ENCODE assay signal across 1 cellular context in the genomic region with DNA sequence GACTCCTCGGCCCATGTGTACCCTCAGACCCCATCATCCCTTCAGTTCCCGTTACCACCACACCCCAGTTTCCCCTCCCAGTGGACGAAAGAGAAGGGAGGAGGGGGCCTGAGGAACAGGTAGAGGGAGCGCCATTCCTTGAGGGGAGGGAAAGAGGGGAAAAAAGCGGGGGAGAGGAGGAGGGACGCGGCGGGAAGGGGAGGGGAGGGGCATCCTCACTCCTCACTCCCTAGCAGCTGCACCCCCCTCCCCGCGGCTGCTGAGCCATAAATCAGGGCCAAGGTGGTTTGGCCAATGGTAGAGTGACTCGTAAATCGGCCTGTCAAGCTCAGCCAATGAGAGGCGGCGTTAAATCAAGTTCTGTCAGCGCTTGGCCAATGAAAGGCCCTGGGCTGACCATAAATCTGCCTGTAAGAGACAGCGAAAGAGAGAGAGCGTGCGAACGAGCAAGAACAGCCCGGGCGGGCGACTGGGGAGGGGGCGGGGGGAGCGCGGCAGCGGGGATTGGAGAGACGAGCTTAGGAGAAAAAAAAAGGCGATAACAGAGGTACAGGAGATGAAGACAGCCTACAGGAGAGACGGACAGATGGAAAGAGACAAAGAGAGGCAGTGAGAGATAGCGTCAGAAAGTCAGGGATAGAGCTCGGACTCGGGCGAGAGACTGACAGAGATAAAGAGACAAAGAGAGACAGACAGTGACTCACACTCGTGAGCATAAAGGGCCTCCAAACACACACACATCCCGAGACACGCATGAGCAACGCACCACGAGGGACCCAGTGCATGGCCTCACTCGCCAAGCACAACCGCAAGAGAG.
A peak's percentile ranks its signal among the peaks of the same experiment; 100 is the strongest.
TF ChIP-seq lines count a peak whose summit lies in the region.

No MANE protein-coding gene starts in this region.

TF ChIP-seq in K562, 482 proteins besides CTCF, POLR2A, EP300 and RAD21 (continued from another document and continues in another):
- TF ChIP-seq, protein P1, sequence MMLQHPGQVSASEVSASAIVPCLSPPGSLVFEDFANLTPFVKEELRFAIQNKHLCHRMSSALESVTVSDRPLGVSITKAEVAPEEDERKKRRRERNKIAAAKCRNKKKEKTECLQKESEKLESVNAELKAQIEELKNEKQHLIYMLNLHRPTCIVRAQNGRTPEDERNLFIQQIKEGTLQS (IDR thresholded peaks at IDR 0.05), result peak; percentile 92
- TF ChIP-seq, protein P1 (CRISPR knock-in tag; conservative IDR thresholded peaks at IDR 0.05), result no peak
- no peak for TF ChIP-seq ZNF780A (CRISPR knock-in tag; IDR thresholded peaks at IDR 0.05)
- TF ChIP-seq NFYB (IDR thresholded peaks at IDR 0.05; ENCODE audit: extremely low read depth, insufficient read length), result peak; percentile 91
- TF ChIP-seq KLF10 (CRISPR knock-in tag; IDR thresholded peaks at IDR 0.05), result no peak
- no peak for TF ChIP-seq SAFB (IDR thresholded peaks at IDR 0.05; ENCODE audit: borderline replicate concordance, low read depth, low read length)
- TF ChIP-seq, protein P2, sequence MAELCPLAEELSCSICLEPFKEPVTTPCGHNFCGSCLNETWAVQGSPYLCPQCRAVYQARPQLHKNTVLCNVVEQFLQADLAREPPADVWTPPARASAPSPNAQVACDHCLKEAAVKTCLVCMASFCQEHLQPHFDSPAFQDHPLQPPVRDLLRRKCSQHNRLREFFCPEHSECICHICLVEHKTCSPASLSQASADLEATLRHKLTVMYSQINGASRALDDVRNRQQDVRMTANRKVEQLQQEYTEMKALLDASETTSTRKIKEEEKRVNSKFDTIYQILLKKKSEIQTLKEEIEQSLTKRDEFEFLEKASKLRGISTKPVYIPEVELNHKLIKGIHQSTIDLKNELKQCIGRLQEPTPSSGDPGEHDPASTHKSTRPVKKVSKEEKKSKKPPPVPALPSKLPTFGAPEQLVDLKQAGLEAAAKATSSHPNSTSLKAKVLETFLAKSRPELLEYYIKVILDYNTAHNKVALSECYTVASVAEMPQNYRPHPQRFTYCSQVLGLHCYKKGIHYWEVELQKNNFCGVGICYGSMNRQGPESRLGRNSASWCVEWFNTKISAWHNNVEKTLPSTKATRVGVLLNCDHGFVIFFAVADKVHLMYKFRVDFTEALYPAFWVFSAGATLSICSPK (IDR thresholded peaks at IDR 0.05; ENCODE audit: borderline replicate concordance), result peak; percentile 54; the same call in 1 of the 2 replicates
- no peak for TF ChIP-seq SLC30A9 (CRISPR knock-in tag; IDR thresholded peaks at IDR 0.05)
- no peak; the same call in 1 of the 2 replicates for TF ChIP-seq ZNF583 (CRISPR knock-in tag; IDR thresholded peaks at IDR 0.05)
- no peak for TF ChIP-seq ZNF507 (tag; conservative IDR thresholded peaks at IDR 0.05)
- TF ChIP-seq, protein P3, sequence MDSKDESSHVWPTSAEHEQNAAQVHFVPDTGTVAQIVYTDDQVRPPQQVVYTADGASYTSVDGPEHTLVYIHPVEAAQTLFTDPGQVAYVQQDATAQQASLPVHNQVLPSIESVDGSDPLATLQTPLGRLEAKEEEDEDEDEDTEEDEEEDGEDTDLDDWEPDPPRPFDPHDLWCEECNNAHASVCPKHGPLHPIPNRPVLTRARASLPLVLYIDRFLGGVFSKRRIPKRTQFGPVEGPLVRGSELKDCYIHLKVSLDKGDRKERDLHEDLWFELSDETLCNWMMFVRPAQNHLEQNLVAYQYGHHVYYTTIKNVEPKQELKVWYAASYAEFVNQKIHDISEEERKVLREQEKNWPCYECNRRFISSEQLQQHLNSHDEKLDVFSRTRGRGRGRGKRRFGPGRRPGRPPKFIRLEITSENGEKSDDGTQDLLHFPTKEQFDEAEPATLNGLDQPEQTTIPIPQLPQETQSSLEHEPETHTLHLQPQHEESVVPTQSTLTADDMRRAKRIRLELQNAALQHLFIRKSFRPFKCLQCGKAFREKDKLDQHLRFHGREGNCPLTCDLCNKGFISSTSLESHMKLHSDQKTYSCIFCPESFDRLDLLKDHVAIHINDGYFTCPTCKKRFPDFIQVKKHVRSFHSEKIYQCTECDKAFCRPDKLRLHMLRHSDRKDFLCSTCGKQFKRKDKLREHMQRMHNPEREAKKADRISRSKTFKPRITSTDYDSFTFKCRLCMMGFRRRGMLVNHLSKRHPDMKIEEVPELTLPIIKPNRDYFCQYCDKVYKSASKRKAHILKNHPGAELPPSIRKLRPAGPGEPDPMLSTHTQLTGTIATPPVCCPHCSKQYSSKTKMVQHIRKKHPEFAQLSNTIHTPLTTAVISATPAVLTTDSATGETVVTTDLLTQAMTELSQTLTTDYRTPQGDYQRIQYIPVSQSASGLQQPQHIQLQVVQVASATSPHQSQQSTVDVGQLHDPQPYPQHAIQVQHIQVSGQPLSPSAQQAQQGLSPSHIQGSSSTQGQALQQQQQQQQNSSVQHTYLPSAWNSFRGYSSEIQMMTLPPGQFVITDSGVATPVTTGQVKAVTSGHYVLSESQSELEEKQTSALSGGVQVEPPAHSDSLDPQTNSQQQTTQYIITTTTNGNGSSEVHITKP (IDR thresholded peaks at IDR 0.05; ENCODE audit: partially characterized antibody), result peak; percentile 91
- TF ChIP-seq HNRNPLL (IDR thresholded peaks at IDR 0.05; ENCODE audit: low read depth, low read length, poor library complexity, severe bottlenecking), result no peak
- TF ChIP-seq, protein P4, sequence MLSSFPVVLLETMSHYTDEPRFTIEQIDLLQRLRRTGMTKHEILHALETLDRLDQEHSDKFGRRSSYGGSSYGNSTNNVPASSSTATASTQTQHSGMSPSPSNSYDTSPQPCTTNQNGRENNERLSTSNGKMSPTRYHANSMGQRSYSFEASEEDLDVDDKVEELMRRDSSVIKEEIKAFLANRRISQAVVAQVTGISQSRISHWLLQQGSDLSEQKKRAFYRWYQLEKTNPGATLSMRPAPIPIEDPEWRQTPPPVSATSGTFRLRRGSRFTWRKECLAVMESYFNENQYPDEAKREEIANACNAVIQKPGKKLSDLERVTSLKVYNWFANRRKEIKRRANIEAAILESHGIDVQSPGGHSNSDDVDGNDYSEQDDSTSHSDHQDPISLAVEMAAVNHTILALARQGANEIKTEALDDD (IDR thresholded peaks at IDR 0.05), result peak; percentile 38; the same call in 1 of the 2 replicates
- peak; percentile 83 for TF ChIP-seq SMAD4 (CRISPR knock-in tag; conservative IDR thresholded peaks at IDR 0.05)
- no peak for TF ChIP-seq PHTF2 (CRISPR knock-in tag; IDR thresholded peaks at IDR 0.05)
- TF ChIP-seq ZNF140 (CRISPR knock-in tag; IDR thresholded peaks at IDR 0.05), result no peak
- no peak for TF ChIP-seq RBM15 (IDR thresholded peaks at IDR 0.05; ENCODE audit: insufficient read depth, low read length)
- TF ChIP-seq MBD2 (IDR thresholded peaks at IDR 0.05; ENCODE audit: borderline replicate concordance, low read depth), result peak; percentile 99
- TF ChIP-seq PURB (CRISPR knock-in tag; IDR thresholded peaks at IDR 0.05; ENCODE audit: low read depth), result no peak
- TF ChIP-seq, protein P5, sequence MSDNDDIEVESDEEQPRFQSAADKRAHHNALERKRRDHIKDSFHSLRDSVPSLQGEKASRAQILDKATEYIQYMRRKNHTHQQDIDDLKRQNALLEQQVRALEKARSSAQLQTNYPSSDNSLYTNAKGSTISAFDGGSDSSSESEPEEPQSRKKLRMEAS (CRISPR knock-in tag; IDR thresholded peaks at IDR 0.05), result peak; percentile 89
- TF ChIP-seq, protein P6, sequence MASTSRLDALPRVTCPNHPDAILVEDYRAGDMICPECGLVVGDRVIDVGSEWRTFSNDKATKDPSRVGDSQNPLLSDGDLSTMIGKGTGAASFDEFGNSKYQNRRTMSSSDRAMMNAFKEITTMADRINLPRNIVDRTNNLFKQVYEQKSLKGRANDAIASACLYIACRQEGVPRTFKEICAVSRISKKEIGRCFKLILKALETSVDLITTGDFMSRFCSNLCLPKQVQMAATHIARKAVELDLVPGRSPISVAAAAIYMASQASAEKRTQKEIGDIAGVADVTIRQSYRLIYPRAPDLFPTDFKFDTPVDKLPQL (IDR thresholded peaks at IDR 0.05; ENCODE audit: extremely low read depth, insufficient read length), result no peak
- no peak for TF ChIP-seq ZC3H4 (CRISPR knock-in tag; IDR thresholded peaks at IDR 0.05; ENCODE audit: borderline replicate concordance)
- no peak for TF ChIP-seq ZNF436 (CRISPR knock-in tag; IDR thresholded peaks at IDR 0.05)
- TF ChIP-seq POLR3A (IDR thresholded peaks at IDR 0.05; ENCODE audit: borderline replicate concordance, extremely low read depth, insufficient read depth, insufficient read length), result no peak
- TF ChIP-seq HMGN3 (IDR thresholded peaks at IDR 0.05; ENCODE audit: borderline replicate concordance, extremely low read depth, insufficient read length, low read depth, low read length), result peak; percentile 89
- TF ChIP-seq, protein P7, sequence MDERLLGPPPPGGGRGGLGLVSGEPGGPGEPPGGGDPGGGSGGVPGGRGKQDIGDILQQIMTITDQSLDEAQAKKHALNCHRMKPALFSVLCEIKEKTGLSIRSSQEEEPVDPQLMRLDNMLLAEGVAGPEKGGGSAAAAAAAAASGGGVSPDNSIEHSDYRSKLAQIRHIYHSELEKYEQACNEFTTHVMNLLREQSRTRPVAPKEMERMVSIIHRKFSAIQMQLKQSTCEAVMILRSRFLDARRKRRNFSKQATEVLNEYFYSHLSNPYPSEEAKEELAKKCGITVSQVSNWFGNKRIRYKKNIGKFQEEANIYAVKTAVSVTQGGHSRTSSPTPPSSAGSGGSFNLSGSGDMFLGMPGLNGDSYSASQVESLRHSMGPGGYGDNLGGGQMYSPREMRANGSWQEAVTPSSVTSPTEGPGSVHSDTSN (CRISPR knock-in tag; IDR thresholded peaks at IDR 0.05; ENCODE audit: low read depth), result peak; percentile 98
- TF ChIP-seq, protein P7 (tag; conservative IDR thresholded peaks at IDR 0.05; ENCODE audit: low read depth), result peak; percentile 100
- no peak for TF ChIP-seq HOXB6 (CRISPR knock-in tag; IDR thresholded peaks at IDR 0.05; ENCODE audit: borderline replicate concordance)
- peak; percentile 44; the same call in 1 of the 2 replicates for TF ChIP-seq NFATC3 (IDR thresholded peaks at IDR 0.05)
- TF ChIP-seq PHF21A (IDR thresholded peaks at IDR 0.05; ENCODE audit: borderline replicate concordance, low read depth), result peak; percentile 100
- no peak for TF ChIP-seq ZNF274 (IDR thresholded peaks at IDR 0.05; ENCODE audit: borderline replicate concordance, low read depth, low read length)
- no peak for TF ChIP-seq TEAD2 (tag; IDR thresholded peaks at IDR 0.05)
- TF ChIP-seq ZNF12 (CRISPR knock-in tag; IDR thresholded peaks at IDR 0.05), result no peak
- peak; percentile 90 for TF ChIP-seq ARID1B (IDR thresholded peaks at IDR 0.05)
- TF ChIP-seq, protein P8, sequence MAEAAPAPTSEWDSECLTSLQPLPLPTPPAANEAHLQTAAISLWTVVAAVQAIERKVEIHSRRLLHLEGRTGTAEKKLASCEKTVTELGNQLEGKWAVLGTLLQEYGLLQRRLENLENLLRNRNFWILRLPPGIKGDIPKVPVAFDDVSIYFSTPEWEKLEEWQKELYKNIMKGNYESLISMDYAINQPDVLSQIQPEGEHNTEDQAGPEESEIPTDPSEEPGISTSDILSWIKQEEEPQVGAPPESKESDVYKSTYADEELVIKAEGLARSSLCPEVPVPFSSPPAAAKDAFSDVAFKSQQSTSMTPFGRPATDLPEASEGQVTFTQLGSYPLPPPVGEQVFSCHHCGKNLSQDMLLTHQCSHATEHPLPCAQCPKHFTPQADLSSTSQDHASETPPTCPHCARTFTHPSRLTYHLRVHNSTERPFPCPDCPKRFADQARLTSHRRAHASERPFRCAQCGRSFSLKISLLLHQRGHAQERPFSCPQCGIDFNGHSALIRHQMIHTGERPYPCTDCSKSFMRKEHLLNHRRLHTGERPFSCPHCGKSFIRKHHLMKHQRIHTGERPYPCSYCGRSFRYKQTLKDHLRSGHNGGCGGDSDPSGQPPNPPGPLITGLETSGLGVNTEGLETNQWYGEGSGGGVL (CRISPR knock-in tag; IDR thresholded peaks at IDR 0.05), result no peak
- TF ChIP-seq ZSCAN29 (IDR thresholded peaks at IDR 0.05), result no peak
- TF ChIP-seq, protein P9, sequence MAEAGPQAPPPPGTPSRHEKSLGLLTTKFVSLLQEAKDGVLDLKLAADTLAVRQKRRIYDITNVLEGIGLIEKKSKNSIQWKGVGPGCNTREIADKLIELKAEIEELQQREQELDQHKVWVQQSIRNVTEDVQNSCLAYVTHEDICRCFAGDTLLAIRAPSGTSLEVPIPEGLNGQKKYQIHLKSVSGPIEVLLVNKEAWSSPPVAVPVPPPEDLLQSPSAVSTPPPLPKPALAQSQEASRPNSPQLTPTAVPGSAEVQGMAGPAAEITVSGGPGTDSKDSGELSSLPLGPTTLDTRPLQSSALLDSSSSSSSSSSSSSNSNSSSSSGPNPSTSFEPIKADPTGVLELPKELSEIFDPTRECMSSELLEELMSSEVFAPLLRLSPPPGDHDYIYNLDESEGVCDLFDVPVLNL (CRISPR knock-in tag; IDR thresholded peaks at IDR 0.05; ENCODE audit: low read depth), result no peak
- TF ChIP-seq STAG1 (CRISPR knock-in tag; IDR thresholded peaks at IDR 0.05; ENCODE audit: borderline replicate concordance), result no peak
- TF ChIP-seq, protein P10, sequence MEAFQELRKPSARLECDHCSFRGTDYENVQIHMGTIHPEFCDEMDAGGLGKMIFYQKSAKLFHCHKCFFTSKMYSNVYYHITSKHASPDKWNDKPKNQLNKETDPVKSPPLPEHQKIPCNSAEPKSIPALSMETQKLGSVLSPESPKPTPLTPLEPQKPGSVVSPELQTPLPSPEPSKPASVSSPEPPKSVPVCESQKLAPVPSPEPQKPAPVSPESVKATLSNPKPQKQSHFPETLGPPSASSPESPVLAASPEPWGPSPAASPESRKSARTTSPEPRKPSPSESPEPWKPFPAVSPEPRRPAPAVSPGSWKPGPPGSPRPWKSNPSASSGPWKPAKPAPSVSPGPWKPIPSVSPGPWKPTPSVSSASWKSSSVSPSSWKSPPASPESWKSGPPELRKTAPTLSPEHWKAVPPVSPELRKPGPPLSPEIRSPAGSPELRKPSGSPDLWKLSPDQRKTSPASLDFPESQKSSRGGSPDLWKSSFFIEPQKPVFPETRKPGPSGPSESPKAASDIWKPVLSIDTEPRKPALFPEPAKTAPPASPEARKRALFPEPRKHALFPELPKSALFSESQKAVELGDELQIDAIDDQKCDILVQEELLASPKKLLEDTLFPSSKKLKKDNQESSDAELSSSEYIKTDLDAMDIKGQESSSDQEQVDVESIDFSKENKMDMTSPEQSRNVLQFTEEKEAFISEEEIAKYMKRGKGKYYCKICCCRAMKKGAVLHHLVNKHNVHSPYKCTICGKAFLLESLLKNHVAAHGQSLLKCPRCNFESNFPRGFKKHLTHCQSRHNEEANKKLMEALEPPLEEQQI (IDR thresholded peaks at IDR 0.05), result no peak; the same call in 1 of the 2 replicates
- no peak for TF ChIP-seq HNRNPL (IDR thresholded peaks at IDR 0.05; ENCODE audit: low read depth, low read length)
- no peak for TF ChIP-seq BRD4 (IDR thresholded peaks at IDR 0.05)
